Comparison of ENCODE assay signal across 8 cellular contexts in the genomic region with DNA sequence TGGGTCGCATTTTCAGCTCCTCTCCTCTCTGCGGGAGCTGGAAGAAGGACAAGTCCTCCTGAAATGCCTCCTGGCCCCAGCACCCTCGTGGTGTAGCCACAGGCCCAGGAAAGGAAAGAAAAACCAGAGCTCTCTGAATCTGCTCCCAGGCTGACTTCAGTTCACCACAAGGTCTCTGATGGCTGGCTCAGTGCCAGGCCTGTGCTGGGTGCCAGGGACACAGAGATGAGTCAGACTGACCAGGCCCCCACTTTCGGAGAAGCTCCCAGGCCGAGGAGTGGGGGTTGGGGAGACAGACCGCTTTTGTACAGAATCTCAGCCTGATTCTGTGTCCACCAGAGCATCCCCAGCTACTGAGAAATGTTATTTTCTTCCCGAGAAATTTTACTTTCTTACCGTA. TPM values are rescaled to one million over a fixed set of nuclear protein-coding genes. Genes with fewer than 3 reads are reported as not detected.
DNase-seq lines count a peak whose midpoint lies in the region; ATAC-seq and TF ChIP-seq lines count a peak whose summit lies in the region.

No MANE protein-coding gene starts in this region.

- DNase-seq in C1 segment of cervical spinal cord (lab: John Stamatoyannopoulos, UW) (peak; percentile 46 to 99 (median 90)), SK-MEL-5 (ENCODE audit: low read depth, low spot score) (peak; percentile 28), left ventricle myocardium inferior (peak; percentile 95), HuH-7 (ENCODE audit: low spot score) (no peak)
- peak; percentile 84 for DNase-seq in activated naive CD8-positive, alpha-beta T cell treated with anti-CD3 and anti-CD28 coated beads, Interleukin-2, amount 50 U/mL, for 24 hours

- peaks cover 11% of the 10 kb centered on the region for H3K9me3 Mint-ChIP-seq in activated naive CD8-positive, alpha-beta T cell treated with anti-CD3 and anti-CD28 coated beads, Interleukin-2, amount 50 U/mL, for 24 hours

- H3K4me1 ChIP-seq in left ventricle myocardium inferior (peaks cover 45% of the 10 kb centered on the region), skeletal muscle tissue (ENCODE audit: control insufficient read depth in 3 of 3, insufficient read depth in 3 of 3, low read length in 3 of 3) (peaks cover 19 to 25% (median 25%) of the 10 kb centered on the region in 3 donors)

- H3K4me1 Mint-ChIP-seq in activated naive CD8-positive, alpha-beta T cell treated with anti-CD3 and anti-CD28 coated beads, Interleukin-2, amount 50 U/mL, for 24 hours: peaks cover 92% of the 10 kb centered on the region

- peak overlapping the region in 1 of 3 donors; percentile 16 for H3K9ac ChIP-seq in skeletal muscle tissue (ENCODE audit: low read depth in 1 of 3, low read length in 3 of 3)

- H3K4me3 Mint-ChIP-seq in activated naive CD8-positive, alpha-beta T cell treated with anti-CD3 and anti-CD28 coated beads, Interleukin-2, amount 50 U/mL, for 24 hours: no peak overlapping the region

- H3K27me3 ChIP-seq in left ventricle myocardium inferior (ENCODE audit: low read depth) (no peaks in the 10 kb centered on the region), skeletal muscle tissue (ENCODE audit: control insufficient read depth in 3 of 3, insufficient read depth in 3 of 3, low read length in 3 of 3) (no peaks in the 10 kb centered on the region)

- H3K4me3 ChIP-seq in left ventricle myocardium inferior (no peak overlapping the region), skeletal muscle tissue (ENCODE audit: low read length in 3 of 3) (no peak overlapping the region)

- peak; percentile 46 for ATAC-seq in HG02571 (IDR thresholded peaks at IDR 0.05; ENCODE audit: unreplicated experiment)
- peak; percentile 62 for ATAC-seq in activated naive CD8-positive, alpha-beta T cell treated with anti-CD3 and anti-CD28 coated beads, Interleukin-2, amount 50 U/mL, for 24 hours
- ATAC-seq in GM21619 (IDR thresholded peaks at IDR 0.05; ENCODE audit: unreplicated experiment): no peak

- in situ Hi-C loops in SK-MEL-5 (cut with HindIII; ENCODE audit: low pct_unique_long_range_greater_than_20kb, low sequenced_read_pairs): no loop called here

- TF ChIP-seq CTCF in left ventricle myocardium inferior (IDR thresholded peaks at IDR 0.05; ENCODE audit: borderline replicate concordance): no peak

- no peaks in the 10 kb centered on the region for H3K27me3 Mint-ChIP-seq in activated naive CD8-positive, alpha-beta T cell treated with anti-CD3 and anti-CD28 coated beads, Interleukin-2, amount 50 U/mL, for 24 hours

- H3K36me3 ChIP-seq in left ventricle myocardium inferior (no peaks in the 10 kb centered on the region), skeletal muscle tissue (ENCODE audit: control insufficient read depth in 3 of 3, insufficient read depth in 3 of 3, low read length in 3 of 3) (peaks cover 0 to 4% (median 2%) of the 10 kb centered on the region in 3 donors)

- peak overlapping the region; percentile 28 for H3K27ac Mint-ChIP-seq in activated naive CD8-positive, alpha-beta T cell treated with anti-CD3 and anti-CD28 coated beads, Interleukin-2, amount 50 U/mL, for 24 hours

- H3K9me3 ChIP-seq in left ventricle myocardium inferior (replicated peaks): peaks cover 6% of the 10 kb centered on the region
- peaks cover 0 to 3% (median 0%) of the 10 kb centered on the region in 3 donors for H3K9me3 ChIP-seq in skeletal muscle tissue (ENCODE audit: control insufficient read depth in 3 of 3, low read length in 3 of 3)

- peaks cover 18% of the 10 kb centered on the region for H3K36me3 Mint-ChIP-seq in activated naive CD8-positive, alpha-beta T cell treated with anti-CD3 and anti-CD28 coated beads, Interleukin-2, amount 50 U/mL, for 24 hours (ENCODE audit: low read depth)

- H3K27ac ChIP-seq in left ventricle myocardium inferior (replicated peaks) (peak overlapping the region; percentile 68), skeletal muscle tissue (ENCODE audit: low read depth, low read length) (peak overlapping the region; percentile 61)

- intact Hi-C loops in left ventricle myocardium inferior (cut with micrococcal nuclease): no loop called here

RNA-seq across cellular contexts. Expression of gene GLIPR2, which starts 12.1 kb away (rescaled TPM):
- total RNA-seq in SK-MEL-5 (2014; rRNA removed; shearing (Covaris generic)): 5.6 and 6.5 TPM in 2 replicates
- 4.6 and 6.1 TPM in 2 replicates for polyA plus RNA-seq in SK-MEL-5 (2015; cell fraction: cytosol; rRNA removed)
- 2.8 and 3.8 TPM in 2 replicates for polyA plus RNA-seq in SK-MEL-5 (2015; cell fraction: nucleus; rRNA removed)
- total RNA-seq in left ventricle myocardium inferior (8.7 TPM), skeletal muscle tissue (69.4 TPM)

RNA-seq across cellular contexts. Expression of gene CCIN, which starts 20.5 kb away (rescaled TPM):
- total RNA-seq in SK-MEL-5 (2014; rRNA removed; shearing (Covaris generic)): not detected in 2 replicates
- not detected in 2 replicates for polyA plus RNA-seq in SK-MEL-5 (2015; cell fraction: cytosol; rRNA removed)
- polyA plus RNA-seq in SK-MEL-5 (2015; cell fraction: nucleus; rRNA removed): not detected in 2 replicates
- total RNA-seq in left ventricle myocardium inferior: not detected
- total RNA-seq in skeletal muscle tissue: 1.0 TPM

RNA-seq across cellular contexts. Expression of gene CLTA, which starts 42.1 kb away (rescaled TPM):
- total RNA-seq in SK-MEL-5 (2014; rRNA removed; shearing (Covaris generic)): 323 and 362 TPM in 2 replicates
- 262 and 270 TPM in 2 replicates for polyA plus RNA-seq in SK-MEL-5 (2015; cell fraction: cytosol; rRNA removed)
- 35.6 and 39.1 TPM in 2 replicates for polyA plus RNA-seq in SK-MEL-5 (2015; cell fraction: nucleus; rRNA removed)
- 60.4 TPM for total RNA-seq in left ventricle myocardium inferior
- total RNA-seq in skeletal muscle tissue: 114 TPM
